Comparison of ENCODE assay signal across 8 cellular contexts in the genomic region with DNA sequence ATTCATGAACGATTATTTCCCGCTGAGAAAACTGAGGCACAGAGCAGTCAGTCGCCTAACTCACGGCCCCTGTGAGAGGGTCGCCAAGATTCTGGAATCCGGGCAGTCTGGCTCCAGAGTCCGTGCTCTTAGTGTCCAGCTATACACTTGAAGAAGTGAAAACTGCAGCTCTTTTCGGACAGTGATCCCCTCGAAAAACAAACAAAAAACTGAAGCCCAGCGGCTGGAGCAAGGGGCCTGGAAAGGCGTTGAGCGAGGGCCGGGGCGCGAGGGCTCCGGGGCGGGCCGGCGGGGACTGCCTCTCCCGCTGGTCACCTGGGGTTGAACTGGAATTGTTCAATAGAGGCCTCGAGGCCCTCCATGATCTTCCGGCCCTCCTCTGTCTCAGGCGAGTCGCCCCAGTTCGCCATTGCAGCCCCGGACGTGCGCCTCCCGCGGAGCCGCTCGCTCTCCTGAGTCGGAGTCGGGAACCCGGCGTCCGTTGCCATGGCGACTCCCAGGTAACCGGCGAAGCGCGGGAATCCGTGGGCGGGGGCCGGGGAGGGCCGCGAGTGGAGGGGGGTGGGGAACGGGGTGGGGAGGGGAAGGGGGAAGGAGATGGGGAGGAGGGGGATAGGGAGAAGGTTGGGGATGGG. TPM values are rescaled to one million over a fixed set of nuclear protein-coding genes. Genes with fewer than 3 reads are reported as not detected.
DNase-seq lines count a peak whose midpoint lies in the region; ATAC-seq and TF ChIP-seq lines count a peak whose summit lies in the region.

No MANE protein-coding gene starts in this region.

- no peak overlapping the region for H3K4me3 ChIP-seq in BE2C (ENCODE audit: low read depth, low read length)
- peak overlapping the region; percentile 20 for H3K4me3 ChIP-seq in parathyroid adenoma (ENCODE audit: low read depth, low read length)

- H3K4me1 ChIP-seq in BE2C (no peaks in the 10 kb centered on the region), parathyroid adenoma (no peaks in the 10 kb centered on the region)

- H3K36me3 ChIP-seq in BE2C = no peaks in the 10 kb centered on the region
- no peaks in the 10 kb centered on the region for H3K36me3 ChIP-seq in parathyroid adenoma (ENCODE audit: control insufficient read depth, insufficient read depth, low read length)

- peak overlapping the region; percentile 34 for H3K4me2 ChIP-seq in parathyroid adenoma (ENCODE audit: low read length)

- no peaks in the 10 kb centered on the region for H3K79me2 ChIP-seq in parathyroid adenoma

- TF ChIP-seq CTCF in BE2C (IDR thresholded peaks at IDR 0.05; ENCODE audit: low read depth, low read length) = no peak
- no peak for TF ChIP-seq CTCF in parathyroid adenoma (IDR thresholded peaks at IDR 0.05)

- H3K9me3 ChIP-seq in BE2C (no peaks in the 10 kb centered on the region), parathyroid adenoma (ENCODE audit: control insufficient read depth, low read length) (no peaks in the 10 kb centered on the region)

- no peak for ATAC-seq in GM21723 (IDR thresholded peaks at IDR 0.05; ENCODE audit: unreplicated experiment)
- ATAC-seq in GM21619 (IDR thresholded peaks at IDR 0.05; ENCODE audit: unreplicated experiment) = no peak

- no peak overlapping the region for H3K9ac ChIP-seq in parathyroid adenoma

- H3K27ac ChIP-seq in parathyroid adenoma = no peak overlapping the region

- peak overlapping the region; percentile 95 for H2AFZ ChIP-seq in parathyroid adenoma

- DNase-seq in BE2C (peak; percentile 11), M059J (ENCODE audit: low read depth) (peak; percentile 36), glomerular visceral epithelial cell (ENCODE audit: extremely low spot score) (peak; percentile 67), ureter (ENCODE audit: low spot score) (peak; percentile 54)
- DNase-seq in activated T-helper 1 cell treated with anti-CD3 and anti-CD28 coated beads, Interleukin-2, amount 50 U/mL, for 16 hours (ENCODE audit: low read depth in 1 of 2, low spot score in 1 of 2) = peak; percentile 18 to 31

- H3K27me3 ChIP-seq in BE2C (peaks cover 9% of the 10 kb centered on the region; the same call in 1 of the 2 replicates), parathyroid adenoma (ENCODE audit: control insufficient read depth, insufficient read depth, low read length) (no peaks in the 10 kb centered on the region)

RNA-seq across cellular contexts. Expression of gene C10orf67, which starts 0.9 kb away (rescaled TPM):
- polyA plus RNA-seq in BE2C (2012; ENCODE audit: insufficient read depth, insufficient read length, low read depth) = not detected
- 0.02 and 0.05 TPM in 2 replicates for total RNA-seq in M059J (2014; rRNA removed; shearing (Covaris generic))
- total RNA-seq in ureter = not detected

Comparison
In these comparisons a context has a peak if more than half of its experiments do, and no peak if none do; other contexts are left out.
1. DNase-seq: peak in every context shown above with its lines; median percentile 67 in glomerular visceral epithelial cell; 54 in ureter; 36 in M059J; 24 in activated T-helper 1 cell treated with anti-CD3 and anti-CD28 coated beads, Interleukin-2, amount 50 U/mL, for 16 hours; 11 in BE2C.